ENCODE assay signal across 23 cellular contexts in the genomic region with DNA sequence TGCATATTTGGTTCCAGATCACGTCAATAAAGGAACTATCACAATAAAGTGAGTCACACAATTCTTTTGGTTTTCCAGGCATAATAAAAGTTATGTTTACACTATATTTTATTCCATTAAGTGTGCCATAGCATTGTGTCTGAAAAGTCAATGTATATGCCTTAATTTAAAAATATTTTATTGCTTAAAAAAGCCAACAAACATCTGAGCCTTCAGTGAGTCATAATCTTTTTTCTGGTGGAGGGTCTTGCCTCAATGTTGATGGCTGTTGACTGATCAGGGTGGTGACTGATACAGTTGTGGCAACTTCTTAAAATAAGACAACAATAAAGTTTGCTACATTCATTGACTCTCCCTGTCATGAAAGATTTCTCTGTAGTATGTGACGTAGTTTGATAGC.
"Had no signal": no experiment of that assay in that cellular context is flagged by ENCODE, and none has a peak within 500 bp of the region (broad histone marks: within the 10 kb centered on the region; RNA-seq: fewer than 3 reads in every experiment).

No MANE protein-coding gene starts in this region.

- H3K9me3 ChIP-seq: esophagus squamous epithelium, gastrocnemius medialis, heart right ventricle, left lung had no signal

- ATAC-seq: esophagus mucosa; gastrocnemius medialis; heart right ventricle; left cardiac atrium; left lung; left ventricle myocardium superior; naive thymus-derived CD4-positive, alpha-beta T cell had no signal

- FAIRE-seq: keratinocyte had no signal

- H3K36me3 ChIP-seq: esophagus squamous epithelium, gastrocnemius medialis, heart right ventricle, left lung had no signal

- H3K27ac ChIP-seq: coronary artery, dorsolateral prefrontal cortex, esophagus squamous epithelium, gastrocnemius medialis, heart right ventricle, left lung had no signal

- H3K4me1 ChIP-seq: esophagus squamous epithelium, gastrocnemius medialis, left lung had no signal

- H3K27me3 ChIP-seq: esophagus squamous epithelium, gastrocnemius medialis, heart right ventricle, left lung had no signal

- H3K4me3 ChIP-seq: coronary artery, dorsolateral prefrontal cortex, esophagus squamous epithelium, gastrocnemius medialis, heart right ventricle, left lung, lung had no signal

- DNase-seq: dermis blood vessel endothelial cell; dorsolateral prefrontal cortex; effector CD4-positive, alpha-beta T cell; effector memory CD4-positive, alpha-beta T cell; esophagus squamous epithelium; foreskin fibroblast; foreskin melanocyte; gastrocnemius medialis; glutamatergic neuron; head of caudate nucleus; heart right ventricle; hippocampal formation; left cardiac atrium; left lung; left ventricle myocardium superior; mammary epithelial cell; mesendoderm; midbrain; naive thymus-derived CD4-positive, alpha-beta T cell had no signal
